ENCODE assay signal across 2 cellular contexts in genomic region chr7:232571-233455, GRCh38.
TF ChIP-seq lines count a peak whose summit lies in the region.

No MANE protein-coding gene starts in this region.

TF ChIP-seq in GM23338, 12 proteins besides CTCF, POLR2A, EP300 and RAD21:
- TF ChIP-seq EZH2phosphoT487 (IDR thresholded peaks at IDR 0.05; ENCODE audit: unreplicated experiment) (no peak), ETS1 (IDR thresholded peaks at IDR 0.05) (no peak), ZNF462 (CRISPR knock-in tag; IDR thresholded peaks at IDR 0.05) (no peak), ZNF331 (CRISPR knock-in tag; IDR thresholded peaks at IDR 0.05; ENCODE audit: low read depth) (no peak)

TF ChIP-seq in HepG2, 621 proteins besides CTCF, POLR2A, EP300 and RAD21:
- TF ChIP-seq ZNF629 (CRISPR knock-in tag; conservative IDR thresholded peaks at IDR 0.05), result peak; percentile 21; the same call in 1 of the 2 replicates
- no peak for TF ChIP-seq THRA (CRISPR knock-in tag; IDR thresholded peaks at IDR 0.05; ENCODE audit: borderline replicate concordance)
- TF ChIP-seq MED13 (CRISPR knock-in tag; IDR thresholded peaks at IDR 0.05), result no peak
- TF ChIP-seq ZNF383 (CRISPR knock-in tag; IDR thresholded peaks at IDR 0.05; ENCODE audit: borderline replicate concordance), result no peak
